In the genomic region with DNA sequence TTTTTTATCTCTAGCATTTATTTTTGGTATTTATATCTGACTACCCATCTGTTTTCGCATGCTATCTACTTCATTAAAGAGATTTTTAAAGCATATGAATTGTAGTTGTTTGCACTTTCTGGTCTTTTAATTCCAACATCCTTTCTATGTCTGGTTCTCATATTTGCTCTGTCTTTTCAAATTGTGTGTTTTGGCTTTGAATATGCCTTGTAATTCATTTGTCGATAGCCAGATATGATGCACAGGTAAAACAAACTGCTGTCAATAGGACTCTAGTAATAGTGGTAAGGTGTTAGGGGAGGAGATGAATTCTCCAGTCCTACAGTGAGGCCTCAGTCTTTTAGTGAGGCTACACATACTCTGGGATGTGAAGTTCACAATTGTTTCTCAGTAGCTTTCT, we compare ENCODE assay signal across 29 cellular contexts.
"Had no signal": no experiment of that assay in that cellular context is flagged by ENCODE, and none has a peak within 500 bp of the region (broad histone marks: within the 10 kb centered on the region; RNA-seq: fewer than 3 reads in every experiment).

No MANE protein-coding gene starts in this region.

- H3K4me1 Mint-ChIP-seq: activated CD4-positive, alpha-beta memory T cell treated with anti-CD3 and anti-CD28 coated beads, Interleukin-2, amount 10 ng/mL, durations not matched to agents 7 days and 5 days; activated CD4-positive, alpha-beta T cell treated with anti-CD3 and anti-CD28 coated beads, Interleukin-2, amount 10 ng/mL, durations not matched to agents 7 days and 5 days; activated naive CD4-positive, alpha-beta T cell treated with anti-CD3 and anti-CD28 coated beads, Interleukin-2, amount 10 ng/mL, durations not matched to agents 7 days and 5 days; activated naive CD8-positive, alpha-beta T cell treated with anti-CD3 and anti-CD28 coated beads, Interleukin-2, amount 10 ng/mL, durations not matched to agents 7 days and 5 days; brain; central memory CD8-positive, alpha-beta T cell; endodermal cell had no signal

- H3K4me3 ChIP-seq: ascending aorta, breast epithelium, coronary artery, dorsolateral prefrontal cortex, gastroesophageal sphincter, heart right ventricle had no signal

- H3K27me3 ChIP-seq: ascending aorta, breast epithelium, dorsolateral prefrontal cortex, foreskin keratinocyte, gastroesophageal sphincter, heart right ventricle had no signal

- H3K27ac ChIP-seq: ascending aorta, breast epithelium, coronary artery, dorsolateral prefrontal cortex, foreskin keratinocyte, gastroesophageal sphincter, heart right ventricle had no signal

- H3K9me3 ChIP-seq: ascending aorta, breast epithelium, gastroesophageal sphincter, heart right ventricle had no signal

- H3K9me3 Mint-ChIP-seq: activated CD4-positive, alpha-beta T cell treated with anti-CD3 and anti-CD28 coated beads, Interleukin-2, amount 10 ng/mL, durations not matched to agents 7 days and 5 days; brain; dendritic cell treated with granulocyte-macrophage colony-stimulating factor and Interleukin-4, amounts not matched to agents 40 ng/mL and 50 ng/mL, for 4 days; endodermal cell; WTC11 had no signal

- ATAC-seq: activated naive CD4-positive, alpha-beta T cell treated with anti-CD3 and anti-CD28 coated beads, Interleukin-2, amount 50 U/mL, for 72 hours; activated T-cell treated with anti-CD3 and anti-CD28 coated beads, Interleukin-2, amount 50 U/mL, for 72 hours; esophagus mucosa; foreskin keratinocyte; gastroesophageal sphincter; heart right ventricle; WTC11 had no signal

- H3K27ac Mint-ChIP-seq: activated CD4-positive, alpha-beta memory T cell treated with anti-CD3 and anti-CD28 coated beads, Interleukin-2, amount 10 ng/mL, durations not matched to agents 7 days and 5 days; activated CD4-positive, alpha-beta T cell treated with anti-CD3 and anti-CD28 coated beads, Interleukin-2, amount 10 ng/mL, durations not matched to agents 7 days and 5 days; activated naive CD4-positive, alpha-beta T cell treated with anti-CD3 and anti-CD28 coated beads, Interleukin-2, amount 10 ng/mL, durations not matched to agents 7 days and 5 days; activated naive CD4-positive, alpha-beta T cell treated with anti-CD3 and anti-CD28 coated beads, Interleukin-2, amount 50 U/mL, for 72 hours; activated naive CD8-positive, alpha-beta T cell treated with anti-CD3 and anti-CD28 coated beads, Interleukin-2, amount 10 ng/mL, durations not matched to agents 7 days and 5 days; activated T-cell treated with anti-CD3 and anti-CD28 coated beads, Interleukin-2, amount 50 U/mL, for 24 hours; activated T-cell treated with anti-CD3 and anti-CD28 coated beads, Interleukin-2, amount 50 U/mL, for 72 hours; brain; dendritic cell treated with granulocyte-macrophage colony-stimulating factor and Interleukin-4, amounts not matched to agents 40 ng/mL and 50 ng/mL, for 4 days; endodermal cell; WTC11 had no signal

- H3K27me3 Mint-ChIP-seq: activated CD4-positive, alpha-beta memory T cell treated with anti-CD3 and anti-CD28 coated beads, Interleukin-2, amount 10 ng/mL, durations not matched to agents 7 days and 5 days; activated CD4-positive, alpha-beta T cell treated with anti-CD3 and anti-CD28 coated beads, Interleukin-2, amount 10 ng/mL, durations not matched to agents 7 days and 5 days; activated naive CD4-positive, alpha-beta T cell treated with anti-CD3 and anti-CD28 coated beads, Interleukin-2, amount 10 ng/mL, durations not matched to agents 7 days and 5 days; activated naive CD8-positive, alpha-beta T cell treated with anti-CD3 and anti-CD28 coated beads, Interleukin-2, amount 10 ng/mL, durations not matched to agents 7 days and 5 days; activated T-cell treated with anti-CD3 and anti-CD28 coated beads, Interleukin-2, amount 50 U/mL, for 24 hours; central memory CD8-positive, alpha-beta T cell; dendritic cell treated with granulocyte-macrophage colony-stimulating factor and Interleukin-4, amounts not matched to agents 40 ng/mL and 50 ng/mL, for 4 days had no signal

- H3K4me1 ChIP-seq: ascending aorta, breast epithelium, foreskin keratinocyte, gastroesophageal sphincter, heart right ventricle had no signal

- H3K36me3 Mint-ChIP-seq: activated naive CD4-positive, alpha-beta T cell treated with anti-CD3 and anti-CD28 coated beads, Interleukin-2, amount 10 ng/mL, durations not matched to agents 7 days and 5 days; activated naive CD4-positive, alpha-beta T cell treated with anti-CD3 and anti-CD28 coated beads, Interleukin-2, amount 50 U/mL, for 72 hours; activated naive CD8-positive, alpha-beta T cell treated with anti-CD3 and anti-CD28 coated beads, Interleukin-2, amount 10 ng/mL, durations not matched to agents 7 days and 5 days; brain; WTC11 had no signal

- H3K4me3 Mint-ChIP-seq: activated CD4-positive, alpha-beta memory T cell treated with anti-CD3 and anti-CD28 coated beads, Interleukin-2, amount 10 ng/mL, durations not matched to agents 7 days and 5 days; activated CD4-positive, alpha-beta T cell treated with anti-CD3 and anti-CD28 coated beads, Interleukin-2, amount 10 ng/mL, durations not matched to agents 7 days and 5 days; activated naive CD4-positive, alpha-beta T cell treated with anti-CD3 and anti-CD28 coated beads, Interleukin-2, amount 10 ng/mL, durations not matched to agents 7 days and 5 days; activated naive CD8-positive, alpha-beta T cell treated with anti-CD3 and anti-CD28 coated beads, Interleukin-2, amount 10 ng/mL, durations not matched to agents 7 days and 5 days; activated T-cell treated with anti-CD3 and anti-CD28 coated beads, Interleukin-2, amount 50 U/mL, for 24 hours; activated T-cell treated with anti-CD3 and anti-CD28 coated beads, Interleukin-2, amount 50 U/mL, for 72 hours; brain; central memory CD8-positive, alpha-beta T cell; dendritic cell treated with granulocyte-macrophage colony-stimulating factor and Interleukin-4, amounts not matched to agents 40 ng/mL and 50 ng/mL, for 4 days; endodermal cell; WTC11 had no signal

- H3K36me3 ChIP-seq: ascending aorta, breast epithelium, gastroesophageal sphincter, heart right ventricle had no signal

- DNase-seq: activated CD4-positive, alpha-beta memory T cell treated with anti-CD3 and anti-CD28 coated beads, Interleukin-2, amount 10 ng/mL, durations not matched to agents 7 days and 5 days; activated CD4-positive, alpha-beta T cell treated with anti-CD3 and anti-CD28 coated beads for 1 hour; activated CD4-positive, alpha-beta T cell treated with anti-CD3 and anti-CD28 coated beads for 4 hours; activated CD4-positive, alpha-beta T cell treated with anti-CD3 and anti-CD28 coated beads, Interleukin-2, amount 10 ng/mL, durations not matched to agents 7 days and 5 days; activated CD4-positive, alpha-beta T cell treated with anti-CD3 and anti-CD28 coated beads, Interleukin-2, amount 50 U/mL, for 4 hours; activated CD8-positive, alpha-beta memory T cell treated with anti-CD3 and anti-CD28 coated beads, Interleukin-2, amount 50 U/mL, for 48 hours; activated gamma-delta T cell; activated naive CD4-positive, alpha-beta T cell; activated naive CD4-positive, alpha-beta T cell treated with anti-CD3 and anti-CD28 coated beads, Interleukin-2, amount 10 ng/mL, durations not matched to agents 7 days and 5 days; activated naive CD8-positive, alpha-beta T cell treated with anti-CD3 and anti-CD28 coated beads, Interleukin-2, amount 10 ng/mL, durations not matched to agents 7 days and 5 days; activated T-cell treated with anti-CD3 and anti-CD28 coated beads for 4 hours; activated T-cell treated with anti-CD3 and anti-CD28 coated beads, Interleukin-2, amount 50 U/mL, for 24 hours; activated T-cell treated with anti-CD3 and anti-CD28 coated beads, Interleukin-2, amount 50 U/mL, for 72 hours; dorsolateral prefrontal cortex; effector memory CD4-positive, alpha-beta T cell; endodermal cell; foreskin keratinocyte; heart right ventricle; T-helper 2 cell had no signal
